ENCODE assay signal across 2 cellular contexts in the genomic region with DNA sequence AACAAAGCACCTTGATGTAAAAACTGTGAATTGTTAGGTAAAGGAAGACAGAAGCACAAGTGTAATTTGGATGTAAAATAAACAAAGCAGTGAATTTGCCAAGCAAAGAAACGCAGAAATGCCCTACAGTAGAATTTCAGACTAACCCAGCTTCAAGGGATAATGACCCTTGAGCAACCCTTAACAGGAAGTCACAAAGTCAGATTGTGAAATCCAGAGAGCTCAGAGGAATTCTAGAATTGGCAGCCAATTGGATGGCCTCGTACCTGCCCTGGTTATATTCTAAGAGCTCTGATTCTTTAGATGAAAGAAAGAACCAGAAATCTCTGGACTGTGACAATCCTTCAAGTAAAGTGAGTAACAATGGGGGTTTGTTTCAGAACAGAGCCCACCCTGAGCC.
TF ChIP-seq lines count a peak whose summit lies in the region.

No MANE protein-coding gene starts in this region.

TF ChIP-seq in liver, 16 proteins besides CTCF, POLR2A, EP300 and RAD21 (continued from another document):
- TF ChIP-seq HNF4A (conservative IDR thresholded peaks at IDR 0.05) (peak; percentile 19 to 36), TAF1 (conservative IDR thresholded peaks at IDR 0.05) (no peak), HNF4G (IDR thresholded peaks at IDR 0.05) (no peak), RXRA (IDR thresholded peaks at IDR 0.05) (peak; percentile 19 to 42), GABPA (IDR thresholded peaks at IDR 0.05 in 1 of 2, conservative IDR thresholded peaks at IDR 0.05 in 1 of 2) (peak in 1 of 2 donors; percentile 27)
- TF ChIP-seq, protein P1, sequence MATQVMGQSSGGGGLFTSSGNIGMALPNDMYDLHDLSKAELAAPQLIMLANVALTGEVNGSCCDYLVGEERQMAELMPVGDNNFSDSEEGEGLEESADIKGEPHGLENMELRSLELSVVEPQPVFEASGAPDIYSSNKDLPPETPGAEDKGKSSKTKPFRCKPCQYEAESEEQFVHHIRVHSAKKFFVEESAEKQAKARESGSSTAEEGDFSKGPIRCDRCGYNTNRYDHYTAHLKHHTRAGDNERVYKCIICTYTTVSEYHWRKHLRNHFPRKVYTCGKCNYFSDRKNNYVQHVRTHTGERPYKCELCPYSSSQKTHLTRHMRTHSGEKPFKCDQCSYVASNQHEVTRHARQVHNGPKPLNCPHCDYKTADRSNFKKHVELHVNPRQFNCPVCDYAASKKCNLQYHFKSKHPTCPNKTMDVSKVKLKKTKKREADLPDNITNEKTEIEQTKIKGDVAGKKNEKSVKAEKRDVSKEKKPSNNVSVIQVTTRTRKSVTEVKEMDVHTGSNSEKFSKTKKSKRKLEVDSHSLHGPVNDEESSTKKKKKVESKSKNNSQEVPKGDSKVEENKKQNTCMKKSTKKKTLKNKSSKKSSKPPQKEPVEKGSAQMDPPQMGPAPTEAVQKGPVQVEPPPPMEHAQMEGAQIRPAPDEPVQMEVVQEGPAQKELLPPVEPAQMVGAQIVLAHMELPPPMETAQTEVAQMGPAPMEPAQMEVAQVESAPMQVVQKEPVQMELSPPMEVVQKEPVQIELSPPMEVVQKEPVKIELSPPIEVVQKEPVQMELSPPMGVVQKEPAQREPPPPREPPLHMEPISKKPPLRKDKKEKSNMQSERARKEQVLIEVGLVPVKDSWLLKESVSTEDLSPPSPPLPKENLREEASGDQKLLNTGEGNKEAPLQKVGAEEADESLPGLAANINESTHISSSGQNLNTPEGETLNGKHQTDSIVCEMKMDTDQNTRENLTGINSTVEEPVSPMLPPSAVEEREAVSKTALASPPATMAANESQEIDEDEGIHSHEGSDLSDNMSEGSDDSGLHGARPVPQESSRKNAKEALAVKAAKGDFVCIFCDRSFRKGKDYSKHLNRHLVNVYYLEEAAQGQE (IDR thresholded peaks at IDR 0.05) = no peak

TF ChIP-seq in HepG2, 621 proteins besides CTCF, POLR2A, EP300 and RAD21 (continued from another document):
- TF ChIP-seq, protein P2, sequence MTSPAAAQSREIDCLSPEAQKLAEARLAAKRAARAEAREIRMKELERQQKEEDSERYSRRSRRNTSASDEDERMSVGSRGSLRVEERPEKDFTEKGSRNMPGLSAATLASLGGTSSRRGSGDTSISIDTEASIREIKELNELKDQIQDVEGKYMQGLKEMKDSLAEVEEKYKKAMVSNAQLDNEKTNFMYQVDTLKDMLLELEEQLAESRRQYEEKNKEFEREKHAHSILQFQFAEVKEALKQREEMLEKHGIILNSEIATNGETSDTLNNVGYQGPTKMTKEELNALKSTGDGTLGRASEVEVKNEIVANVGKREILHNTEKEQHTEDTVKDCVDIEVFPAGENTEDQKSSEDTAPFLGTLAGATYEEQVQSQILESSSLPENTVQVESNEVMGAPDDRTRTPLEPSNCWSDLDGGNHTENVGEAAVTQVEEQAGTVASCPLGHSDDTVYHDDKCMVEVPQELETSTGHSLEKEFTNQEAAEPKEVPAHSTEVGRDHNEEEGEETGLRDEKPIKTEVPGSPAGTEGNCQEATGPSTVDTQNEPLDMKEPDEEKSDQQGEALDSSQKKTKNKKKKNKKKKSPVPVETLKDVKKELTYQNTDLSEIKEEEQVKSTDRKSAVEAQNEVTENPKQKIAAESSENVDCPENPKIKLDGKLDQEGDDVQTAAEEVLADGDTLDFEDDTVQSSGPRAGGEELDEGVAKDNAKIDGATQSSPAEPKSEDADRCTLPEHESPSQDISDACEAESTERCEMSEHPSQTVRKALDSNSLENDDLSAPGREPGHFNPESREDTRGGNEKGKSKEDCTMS (CRISPR knock-in tag; conservative IDR thresholded peaks at IDR 0.05) = no peak
- TF ChIP-seq MXI1 (IDR thresholded peaks at IDR 0.05; ENCODE audit: borderline replicate concordance, low read depth, low read length) (no peak), ZNF562 (CRISPR knock-in tag; IDR thresholded peaks at IDR 0.05; ENCODE audit: borderline replicate concordance) (no peak), HOXA7 (CRISPR knock-in tag; IDR thresholded peaks at IDR 0.05) (no peak), ZNF468 (CRISPR knock-in tag; IDR thresholded peaks at IDR 0.05) (no peak)
- TF ChIP-seq, protein P3, sequence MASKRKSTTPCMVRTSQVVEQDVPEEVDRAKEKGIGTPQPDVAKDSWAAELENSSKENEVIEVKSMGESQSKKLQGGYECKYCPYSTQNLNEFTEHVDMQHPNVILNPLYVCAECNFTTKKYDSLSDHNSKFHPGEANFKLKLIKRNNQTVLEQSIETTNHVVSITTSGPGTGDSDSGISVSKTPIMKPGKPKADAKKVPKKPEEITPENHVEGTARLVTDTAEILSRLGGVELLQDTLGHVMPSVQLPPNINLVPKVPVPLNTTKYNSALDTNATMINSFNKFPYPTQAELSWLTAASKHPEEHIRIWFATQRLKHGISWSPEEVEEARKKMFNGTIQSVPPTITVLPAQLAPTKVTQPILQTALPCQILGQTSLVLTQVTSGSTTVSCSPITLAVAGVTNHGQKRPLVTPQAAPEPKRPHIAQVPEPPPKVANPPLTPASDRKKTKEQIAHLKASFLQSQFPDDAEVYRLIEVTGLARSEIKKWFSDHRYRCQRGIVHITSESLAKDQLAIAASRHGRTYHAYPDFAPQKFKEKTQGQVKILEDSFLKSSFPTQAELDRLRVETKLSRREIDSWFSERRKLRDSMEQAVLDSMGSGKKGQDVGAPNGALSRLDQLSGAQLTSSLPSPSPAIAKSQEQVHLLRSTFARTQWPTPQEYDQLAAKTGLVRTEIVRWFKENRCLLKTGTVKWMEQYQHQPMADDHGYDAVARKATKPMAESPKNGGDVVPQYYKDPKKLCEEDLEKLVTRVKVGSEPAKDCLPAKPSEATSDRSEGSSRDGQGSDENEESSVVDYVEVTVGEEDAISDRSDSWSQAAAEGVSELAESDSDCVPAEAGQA (IDR thresholded peaks at IDR 0.05; ENCODE audit: low read depth) = no peak
- TF ChIP-seq, protein P3 (CRISPR knock-in tag; IDR thresholded peaks at IDR 0.05; ENCODE audit: borderline replicate concordance) = no peak
- TF ChIP-seq, protein P4, sequence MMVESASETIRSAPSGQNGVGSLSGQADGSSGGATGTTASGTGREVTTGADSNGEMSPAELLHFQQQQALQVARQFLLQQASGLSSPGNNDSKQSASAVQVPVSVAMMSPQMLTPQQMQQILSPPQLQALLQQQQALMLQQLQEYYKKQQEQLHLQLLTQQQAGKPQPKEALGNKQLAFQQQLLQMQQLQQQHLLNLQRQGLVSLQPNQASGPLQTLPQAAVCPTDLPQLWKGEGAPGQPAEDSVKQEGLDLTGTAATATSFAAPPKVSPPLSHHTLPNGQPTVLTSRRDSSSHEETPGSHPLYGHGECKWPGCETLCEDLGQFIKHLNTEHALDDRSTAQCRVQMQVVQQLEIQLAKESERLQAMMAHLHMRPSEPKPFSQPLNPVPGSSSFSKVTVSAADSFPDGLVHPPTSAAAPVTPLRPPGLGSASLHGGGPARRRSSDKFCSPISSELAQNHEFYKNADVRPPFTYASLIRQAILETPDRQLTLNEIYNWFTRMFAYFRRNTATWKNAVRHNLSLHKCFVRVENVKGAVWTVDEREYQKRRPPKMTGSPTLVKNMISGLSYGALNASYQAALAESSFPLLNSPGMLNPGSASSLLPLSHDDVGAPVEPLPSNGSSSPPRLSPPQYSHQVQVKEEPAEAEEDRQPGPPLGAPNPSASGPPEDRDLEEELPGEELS (CRISPR knock-in tag; IDR thresholded peaks at IDR 0.05) = no peak
